ENCODE assay signal across 21 cellular contexts in the genomic region with DNA sequence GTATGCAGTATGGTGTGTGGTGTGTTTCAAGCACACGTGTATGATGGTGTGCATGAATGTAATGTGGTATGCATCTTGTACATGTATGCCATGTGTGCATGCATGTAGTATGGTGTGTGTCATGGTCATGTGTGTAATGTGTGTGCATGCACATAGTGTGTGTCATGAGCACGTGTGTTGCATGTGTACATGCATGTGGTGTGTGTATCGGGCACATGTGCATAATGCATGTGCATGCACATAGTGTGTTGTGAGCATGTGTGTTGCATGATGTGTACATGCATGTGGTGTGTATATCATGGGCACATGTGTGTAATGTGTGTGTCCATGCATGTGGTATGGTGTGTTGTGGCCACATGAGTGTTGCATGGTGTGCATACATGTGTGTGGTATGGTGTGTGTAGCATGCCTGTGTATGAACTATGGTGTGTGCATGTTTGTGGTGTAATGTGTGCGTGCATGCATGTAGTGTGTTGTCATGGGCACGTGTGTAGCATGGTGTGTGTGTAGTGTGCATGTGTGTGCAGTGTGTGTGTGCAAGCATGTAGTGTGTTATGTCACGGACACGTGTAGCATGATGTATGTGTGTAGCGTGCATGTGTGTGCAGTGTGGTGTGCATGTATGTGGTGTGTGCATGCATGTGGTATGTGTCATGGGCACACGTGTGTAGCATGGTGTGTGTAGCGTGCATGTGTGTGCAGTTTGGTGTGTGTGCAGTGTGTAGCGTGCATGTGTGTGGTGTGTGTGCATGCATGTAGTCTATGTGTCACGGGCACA. TPM values are rescaled to one million over a fixed set of nuclear protein-coding genes. Genes with fewer than 3 reads are reported as not detected.
DNase-seq lines count a peak whose midpoint lies in the region; FAIRE-seq and TF ChIP-seq lines count a peak whose summit lies in the region.
"Had no signal": no experiment of that assay in that cellular context is flagged by ENCODE, and none has a peak within 500 bp of the region (broad histone marks: within the 10 kb centered on the region; RNA-seq: fewer than 3 reads in every experiment).

No MANE protein-coding gene starts in this region.

- POLR2A ChIA-PET in HEK293 (lab: Yijun Ruan, JAX): no interaction called here

- peaks cover 8% of the 10 kb centered on the region for H3K9me3 Mint-ChIP-seq in chondrocyte (ENCODE audit: low read depth)
- H3K9me3 Mint-ChIP-seq: CD4-positive, alpha-beta T cell had no signal

- no peaks in the 10 kb centered on the region for H3K9me3 ChIP-seq in HEK293 (ENCODE audit: control insufficient read depth, insufficient read depth, low read depth, low read length)

- H3K4me1 Mint-ChIP-seq in chondrocyte (ENCODE audit: low read depth): no peaks in the 10 kb centered on the region

- CTCF ChIA-PET in HEK293 (lab: Yijun Ruan, JAX): no interaction called here

- peak; percentile 14 for DNase-seq in activated effector memory CD4-positive, alpha-beta T cell treated with anti-CD3 and anti-CD28 coated beads, Interleukin-2, amount 50 U/mL, for 16 hours
- DNase-seq in activated effector memory CD4-positive, alpha-beta T cell treated with Interleukin-2 at 50 U/mL for 16 hours: no peak
- DNase-seq in chondrocyte (ENCODE audit: low spot score) (peak; percentile 28), urothelium cell line (ENCODE audit: low spot score) (no peak), foreskin melanocyte (no peak), G401 (ENCODE audit: low spot score) (no peak), pons (ENCODE audit: low spot score) (no peak)
- DNase-seq: 8988T, DMS153, GF-D8, KBM-7, NCI-H1105 treated with DMSO at 0.1 percent for 48 hours, NCI-H1694, NCI-H2081 treated with DMSO at 0.1 percent for 48 hours, NCI-H82, OCI-M1, SHP77 treated with DMSO at 0.1 percent for 48 hours had no signal

- peak; percentile 98 for FAIRE-seq in urothelium cell line (lab: Jason Lieb, UNC)

- H3K36me3 ChIP-seq in HEK293 (ENCODE audit: control insufficient read depth in 2 of 2, insufficient read depth in 1 of 2, low read length in 2 of 2): no peaks in the 10 kb centered on the region

- peaks cover 25% of the 10 kb centered on the region for H3K27me3 Mint-ChIP-seq in chondrocyte (ENCODE audit: low read depth)

- H3K27ac Mint-ChIP-seq in chondrocyte (ENCODE audit: unreplicated experiment): no peak overlapping the region
- H3K27ac Mint-ChIP-seq: CD4-positive, alpha-beta T cell had no signal

- in situ Hi-C loops in G401 (cut with HindIII; ENCODE audit: low sequenced_read_pairs): no loop called here

- peaks cover 3% of the 10 kb centered on the region for H3K36me3 Mint-ChIP-seq in chondrocyte (ENCODE audit: low read depth)

- no peak overlapping the region for H3K4me3 ChIP-seq in HEK293 (ENCODE audit: low read depth, low read length)

- TF ChIP-seq CTCF in HEK293 (tag by site-specific recombination; IDR thresholded peaks at IDR 0.05): no peak
- TF ChIP-seq CTCF in chondrocyte (IDR thresholded peaks at IDR 0.05): no peak

- H3K27ac ChIP-seq in HEK293 (ENCODE audit: extremely low read depth, low read depth, low read length): no peak overlapping the region

- H3K4me3 Mint-ChIP-seq in chondrocyte (ENCODE audit: unreplicated experiment): no peak overlapping the region
- H3K4me3 Mint-ChIP-seq: CD4-positive, alpha-beta T cell had no signal

- H3K4me1 ChIP-seq in HEK293 (ENCODE audit: control insufficient read depth, insufficient read depth, low read length): no peaks in the 10 kb centered on the region

TF ChIP-seq in HEK293, 187 proteins besides CTCF, POLR2A, EP300 and RAD21:
- TF ChIP-seq ZNF791 (tag by site-specific recombination; IDR thresholded peaks at IDR 0.05) (no peak), ZSCAN16 (tag by site-specific recombination; IDR thresholded peaks at IDR 0.05) (0 out of 2 replicates have a peak, but pooled peaks have one; percentile 11)
- TF ChIP-seq, protein P1, sequence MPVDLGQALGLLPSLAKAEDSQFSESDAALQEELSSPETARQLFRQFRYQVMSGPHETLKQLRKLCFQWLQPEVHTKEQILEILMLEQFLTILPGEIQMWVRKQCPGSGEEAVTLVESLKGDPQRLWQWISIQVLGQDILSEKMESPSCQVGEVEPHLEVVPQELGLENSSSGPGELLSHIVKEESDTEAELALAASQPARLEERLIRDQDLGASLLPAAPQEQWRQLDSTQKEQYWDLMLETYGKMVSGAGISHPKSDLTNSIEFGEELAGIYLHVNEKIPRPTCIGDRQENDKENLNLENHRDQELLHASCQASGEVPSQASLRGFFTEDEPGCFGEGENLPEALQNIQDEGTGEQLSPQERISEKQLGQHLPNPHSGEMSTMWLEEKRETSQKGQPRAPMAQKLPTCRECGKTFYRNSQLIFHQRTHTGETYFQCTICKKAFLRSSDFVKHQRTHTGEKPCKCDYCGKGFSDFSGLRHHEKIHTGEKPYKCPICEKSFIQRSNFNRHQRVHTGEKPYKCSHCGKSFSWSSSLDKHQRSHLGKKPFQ (tag by site-specific recombination; IDR thresholded peaks at IDR 0.05): peak; percentile 92
- TF ChIP-seq, protein P2, sequence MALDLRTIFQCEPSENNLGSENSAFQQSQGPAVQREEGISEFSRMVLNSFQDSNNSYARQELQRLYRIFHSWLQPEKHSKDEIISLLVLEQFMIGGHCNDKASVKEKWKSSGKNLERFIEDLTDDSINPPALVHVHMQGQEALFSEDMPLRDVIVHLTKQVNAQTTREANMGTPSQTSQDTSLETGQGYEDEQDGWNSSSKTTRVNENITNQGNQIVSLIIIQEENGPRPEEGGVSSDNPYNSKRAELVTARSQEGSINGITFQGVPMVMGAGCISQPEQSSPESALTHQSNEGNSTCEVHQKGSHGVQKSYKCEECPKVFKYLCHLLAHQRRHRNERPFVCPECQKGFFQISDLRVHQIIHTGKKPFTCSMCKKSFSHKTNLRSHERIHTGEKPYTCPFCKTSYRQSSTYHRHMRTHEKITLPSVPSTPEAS (tag by site-specific recombination; IDR thresholded peaks at IDR 0.05): peak; percentile 73

RNA-seq across cellular contexts. Expression of a gene that starts 17.6 kb away (rescaled TPM):
- total RNA-seq in chondrocyte: 0.24 to 0.72 TPM (median 0.55 TPM) in 3 replicates
- total RNA-seq in G401 (2014; rRNA removed; shearing (Covaris generic)): 0.47 and 4.0 TPM in 2 replicates
- total RNA-seq: CD4-positive, alpha-beta T cell; Daoy had no signal

RNA-seq across cellular contexts. Expression of a gene that starts 52.4 kb away (rescaled TPM):
- not detected in 3 replicates for total RNA-seq in chondrocyte
- total RNA-seq in G401 (2014; rRNA removed; shearing (Covaris generic)): not detected in 2 replicates
- total RNA-seq: CD4-positive, alpha-beta T cell; Daoy; NCI-H460 had no signal

Comparison
In these comparisons a context has a peak if more than half of its experiments do, and no peak if none do; other contexts are left out.
1. DNase-seq: peak in activated effector memory CD4-positive, alpha-beta T cell treated with anti-CD3 and anti-CD28 coated beads, Interleukin-2, amount 50 U/mL, for 16 hours (single experiment) and chondrocyte (single experiment); none in activated effector memory CD4-positive, alpha-beta T cell treated with Interleukin-2 at 50 U/mL for 16 hours (single experiment), urothelium cell line (single experiment), foreskin melanocyte (single experiment), G401 (single experiment) and pons (single experiment).